15 cellular contexts compared by ENCODE assay signal in the genomic region with DNA sequence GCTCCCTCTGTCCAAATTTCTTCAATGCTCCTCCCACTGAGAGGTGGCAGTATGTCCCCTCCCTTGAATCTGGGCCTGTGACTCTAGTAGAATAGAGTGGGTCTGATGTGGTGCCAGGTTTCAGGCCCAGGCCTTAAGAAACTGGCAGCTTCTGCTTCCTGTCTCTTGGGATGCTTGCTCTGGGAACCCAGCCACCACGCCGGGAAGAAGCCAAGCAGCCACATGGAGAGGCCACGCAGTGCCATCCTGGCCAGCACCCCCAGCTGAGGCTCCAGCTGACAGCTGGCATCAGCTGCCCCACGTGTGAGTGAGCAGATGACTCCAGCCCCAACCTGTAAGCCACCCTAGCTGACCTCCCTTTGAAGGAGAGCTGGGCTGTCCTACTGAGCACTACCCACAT. TPM values are rescaled to one million over a fixed set of nuclear protein-coding genes. Genes with fewer than 3 reads are reported as not detected.
DNase-seq lines count a peak whose midpoint lies in the region; ATAC-seq lines count a peak whose summit lies in the region.
"Had no signal": no experiment of that assay in that cellular context is flagged by ENCODE, and none has a peak within 500 bp of the region (broad histone marks: within the 10 kb centered on the region; RNA-seq: fewer than 3 reads in every experiment).

No MANE protein-coding gene starts in this region.

- H3K9me3 ChIP-seq in BLaER1 = no peaks in the 10 kb centered on the region

- no peak overlapping the region for H3K27ac ChIP-seq in BLaER1

- no peaks in the 10 kb centered on the region for H4K20me1 ChIP-seq in BLaER1

- peaks cover 50% of the 10 kb centered on the region for H3K4me1 ChIP-seq in BLaER1

- H3K4me3 ChIP-seq in BLaER1 = no peak overlapping the region

- H3K36me3 ChIP-seq in BLaER1 = no peaks in the 10 kb centered on the region

- DNase-seq in NCI-H2029 (lab: John Stamatoyannopoulos, UW) = peak; percentile 62
- peak; percentile 84 for DNase-seq in cerebellum (ENCODE audit: low spot score)
- peak; percentile 79 for DNase-seq in midbrain (lab: John Stamatoyannopoulos, UW)
- DNase-seq: activated CD4-positive, alpha-beta T cell treated with anti-CD3 and anti-CD28 coated beads for 1 hour; activated T-cell treated with anti-CD3 and anti-CD28 coated beads, Interleukin-2, amount 50 U/mL, for 24 hours; DMS79; NCI-H1417; stimulated activated CD4-positive, alpha-beta T cell treated with anti-CD3 and anti-CD28 coated beads, Interleukin-1b, Interleukin-23, amount 100 ng/mL, for 48 hours; SW 1271 had no signal

- H3K27me3 ChIP-seq in BLaER1 = no peaks in the 10 kb centered on the region

- H3K9ac ChIP-seq in BLaER1 = no peak overlapping the region

- no peak for ATAC-seq in HG03432 (IDR thresholded peaks at IDR 0.05; ENCODE audit: unreplicated experiment)
- no peak for ATAC-seq in HG03457 (IDR thresholded peaks at IDR 0.05; ENCODE audit: unreplicated experiment)
- ATAC-seq in HG03175 (IDR thresholded peaks at IDR 0.05; ENCODE audit: unreplicated experiment) = no peak
- ATAC-seq in GM21390 (IDR thresholded peaks at IDR 0.05; ENCODE audit: unreplicated experiment) = no peak

- H3K4me2 ChIP-seq in BLaER1 = peak overlapping the region; percentile 18

RNA-seq across cellular contexts. Expression of gene TSPAN17, which starts 7.3 kb away (rescaled TPM):
- 33.7 TPM for total RNA-seq in cerebellum

RNA-seq across cellular contexts. Expression of gene EIF4E1B, which starts 9.5 kb away (rescaled TPM):
- total RNA-seq in cerebellum = 0.27 TPM
- total RNA-seq: lung microvascular endothelial cell had no signal

RNA-seq across cellular contexts. Expression of gene SNCB, which starts 9.6 kb away (rescaled TPM):
- total RNA-seq in cerebellum = 25.6 TPM

RNA-seq across cellular contexts. Expression of gene GPRIN1, which starts 30.0 kb away (rescaled TPM):
- total RNA-seq in cerebellum = 38.9 TPM
